8 cellular contexts compared by ENCODE assay signal in the genomic region with DNA sequence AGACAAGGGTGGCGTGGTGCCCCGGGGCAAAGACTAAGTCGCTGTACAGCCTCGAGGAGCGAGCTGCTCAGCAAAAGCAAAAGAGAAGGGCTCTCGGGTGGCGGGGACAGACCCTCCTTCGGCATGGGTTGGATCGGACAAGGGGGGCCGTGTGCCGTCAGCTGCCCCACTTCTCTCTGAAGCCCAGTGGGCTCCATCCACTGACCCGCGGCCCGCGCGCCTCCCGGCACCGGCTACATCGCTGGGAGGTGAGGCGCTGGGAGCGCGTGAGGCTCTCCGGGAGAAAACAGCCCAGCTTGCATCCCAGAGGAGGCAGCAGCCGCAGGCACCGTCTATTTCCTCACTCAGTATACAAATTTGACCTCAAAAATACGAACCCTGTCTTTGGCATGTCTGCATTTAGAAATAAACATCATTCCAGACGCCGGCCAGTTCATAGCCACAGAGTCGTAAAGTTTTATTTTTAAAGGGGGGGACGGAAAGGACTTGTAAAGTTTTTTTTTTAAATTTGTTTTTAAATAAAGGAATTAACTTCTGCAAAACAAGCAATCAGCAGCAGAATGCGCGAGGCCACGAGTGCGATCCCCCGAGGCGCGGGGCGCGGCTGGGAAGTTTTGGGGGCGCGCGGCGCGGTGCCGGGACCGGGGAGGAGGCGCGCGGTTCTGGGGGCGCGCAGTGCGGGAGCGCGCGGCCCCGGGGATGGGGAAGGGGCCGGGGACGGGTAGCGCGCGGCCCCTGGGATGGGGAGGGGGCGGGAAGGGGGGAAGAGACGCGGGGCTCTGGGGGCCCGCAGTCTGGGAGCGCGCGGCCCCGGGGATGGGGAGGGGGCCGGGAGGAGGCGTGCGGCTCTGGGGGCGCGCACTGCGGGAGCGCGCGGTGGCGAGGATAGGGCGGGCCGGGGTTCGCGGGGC. TPM values are rescaled to one million over a fixed set of nuclear protein-coding genes. Genes with fewer than 3 reads are reported as not detected.
DNase-seq lines count a peak whose midpoint lies in the region; ATAC-seq, FAIRE-seq and TF ChIP-seq lines count a peak whose summit lies in the region.

No MANE protein-coding gene starts in this region.

- H3K4me1 ChIP-seq in A673 (ENCODE audit: insufficient read depth, low read length, poor library complexity, severe bottlenecking) (no peaks in the 10 kb centered on the region), ES-I3 (ENCODE audit: insufficient read depth, low read length) (peaks cover 11% of the 10 kb centered on the region), HepG2 (ENCODE audit: insufficient read depth, low read length) (peaks cover 19% of the 10 kb centered on the region; the same call in 1 of the 2 replicates)

- DNase-seq in A673 (ENCODE audit: low spot score), result peak; percentile 32
- peak; percentile 45 for DNase-seq in SK-MEL-5 (ENCODE audit: low read depth, low spot score)
- DNase-seq in dermis blood vessel endothelial cell, result peak; percentile 57
- DNase-seq in HepG2 (ENCODE audit: low spot score), result no peak
- no peak for DNase-seq in stimulated activated naive CD8-positive, alpha-beta T cell treated with anti-CD3 and anti-CD28 coated beads, Interleukin-15, amount 100 ng/mL, for 72 hours

- H3K27me3 Mint-ChIP-seq in stimulated activated naive CD8-positive, alpha-beta T cell treated with anti-CD3 and anti-CD28 coated beads, Interleukin-15, amount 100 ng/mL, for 72 hours, result peaks cover 45% of the 10 kb centered on the region

- FAIRE-seq in HepG2 (lab: Jason Lieb, UNC), result no peak

- POLR2A ChIA-PET in A673 (lab: Charles Lee; ENCODE audit: low non-redundant PET) (no interaction called here), HepG2 (lab: Yijun Ruan, JAX) (no interaction called here)

- H3K27ac ChIP-seq in A673 (ENCODE audit: low read depth, low read length, poor library complexity, severe bottlenecking) (no peak overlapping the region), HepG2 (ENCODE audit: extremely low read length, insufficient read depth, low read length) (no peak overlapping the region)

- BruUV-seq in A673 (replicated peaks; lab: Mats Ljungman, UMichigan) (no TSS peak), HepG2 (replicated peaks; lab: Mats Ljungman, UMichigan) (no TSS peak)

- CTCF ChIA-PET in A673 (lab: Charles Lee) (no interaction called here), HepG2 (lab: Yijun Ruan, JAX; ENCODE audit: low intra/inter-chr PET ratio, low total read pairs) (no interaction called here)

- H3K79me2 ChIP-seq in HepG2 (ENCODE audit: insufficient read depth, low read length), result no peaks in the 10 kb centered on the region

- peak overlapping the region; percentile 62 for H3K4me3 ChIP-seq in A673 (ENCODE audit: low read depth, low read length, poor library complexity, severe bottlenecking)
- peak overlapping the region; percentile 40 to 59 (median 45); a peak in 5 of 6 replicates for H3K4me3 ChIP-seq in HepG2 (replicated peaks in 1 of 3; ENCODE audit: insufficient read depth in 1 of 3, low read depth in 2 of 3, low read length in 3 of 3)

- TF ChIP-seq RAD21 in HepG2 (CRISPR knock-in tag; IDR thresholded peaks at IDR 0.05), result no peak

- H2AFZ ChIP-seq in HepG2 (ENCODE audit: low read length), result no peak overlapping the region

- no peaks in the 10 kb centered on the region for H3K9me3 Mint-ChIP-seq in stimulated activated naive CD8-positive, alpha-beta T cell treated with anti-CD3 and anti-CD28 coated beads, Interleukin-15, amount 100 ng/mL, for 72 hours

- TF ChIP-seq CTCF in A673 (conservative IDR thresholded peaks at IDR 0.05; ENCODE audit: low read depth, low read length) (no peak), HepG2 (CRISPR knock-in tag; IDR thresholded peaks at IDR 0.05) (no peak)

- H3K9me3 ChIP-seq in A673 (ENCODE audit: low read depth, low read length, poor library complexity, severe bottlenecking) (no peaks in the 10 kb centered on the region), ES-I3 (ENCODE audit: control insufficient read depth, insufficient read depth, low read length) (no peaks in the 10 kb centered on the region), HepG2 (ENCODE audit: low read length) (no peaks in the 10 kb centered on the region)

- TF ChIP-seq EP300 in HepG2 (IDR thresholded peaks at IDR 0.05; ENCODE audit: low read depth in 2 of 2, low read length in 2 of 2), result no peak
- TF ChIP-seq EP300 in HepG2 (CRISPR knock-in tag; IDR thresholded peaks at IDR 0.05; ENCODE audit: borderline replicate concordance), result no peak

- no peaks in the 10 kb centered on the region for H3K27me3 ChIP-seq in A673 (replicated peaks; ENCODE audit: insufficient read depth, low read depth, low read length, poor library complexity)
- H3K27me3 ChIP-seq in HepG2 (ENCODE audit: control insufficient read depth in 1 of 2, insufficient read depth in 2 of 2, low read length in 2 of 2), result peaks cover 4 to 54% of the 10 kb centered on the region in 2 experiments; a peak in 4 of 5 replicates

- H3K9ac ChIP-seq in ES-I3 (ENCODE audit: low read depth, low read length) (peak overlapping the region; percentile 80; the same call in 1 of the 2 replicates), HepG2 (ENCODE audit: insufficient read depth, low read depth, low read length) (no peak overlapping the region)

- intact Hi-C loops in A673 (cut with micrococcal nuclease; ENCODE audit: unreplicated experiment), result no loop called here
- intact Hi-C loops in HepG2 (cut with micrococcal nuclease; ENCODE audit: unreplicated experiment), result no loop called here

- H3K4me1 Mint-ChIP-seq in stimulated activated naive CD8-positive, alpha-beta T cell treated with anti-CD3 and anti-CD28 coated beads, Interleukin-15, amount 100 ng/mL, for 72 hours, result peaks cover 35% of the 10 kb centered on the region

- no peak for TF ChIP-seq POLR2A in HepG2 (IDR thresholded peaks at IDR 0.05; ENCODE audit: insufficient read depth in 1 of 2, low read depth in 2 of 2, low read length in 2 of 2)

- ATAC-seq in HG03196 (IDR thresholded peaks at IDR 0.05; ENCODE audit: unreplicated experiment) (peak; percentile 14), HepG2 (peak; percentile 63), GM18870 (IDR thresholded peaks at IDR 0.05; ENCODE audit: unreplicated experiment) (no peak)
- peak; percentile 6 for ATAC-seq in stimulated activated naive CD8-positive, alpha-beta T cell treated with anti-CD3 and anti-CD28 coated beads, Interleukin-15, amount 100 ng/mL, for 72 hours

- peak overlapping the region; percentile 88 to 89 for H3K4me3 Mint-ChIP-seq in stimulated activated naive CD8-positive, alpha-beta T cell treated with anti-CD3 and anti-CD28 coated beads, Interleukin-15, amount 100 ng/mL, for 72 hours

- H3K4me2 ChIP-seq in HepG2 (ENCODE audit: low read depth, low read length), result peak overlapping the region; percentile 55

- H3K36me3 ChIP-seq in A673 (ENCODE audit: insufficient read depth, low read length, poor library complexity, severe bottlenecking) (no peaks in the 10 kb centered on the region), ES-I3 (ENCODE audit: insufficient read depth, low read length) (no peaks in the 10 kb centered on the region), HepG2 (replicated peaks in 1 of 2; ENCODE audit: control insufficient read depth in 1 of 2, insufficient read depth in 2 of 2, low read length in 2 of 2) (no peaks in the 10 kb centered on the region)

- in situ Hi-C loops in SK-MEL-5 (cut with HindIII; ENCODE audit: low pct_unique_long_range_greater_than_20kb, low sequenced_read_pairs) (no loop called here), HepG2 (cut with HindIII; ENCODE audit: extremely low pct_ligation_motif_present, low pct_unique_long_range_greater_than_20kb) (no loop called here)

- WGBS in HepG2 (ENCODE audit: low lambda C conversion rate), result 1% methylated on average over 25 of the region's 83 CpGs

- H3K27ac Mint-ChIP-seq in stimulated activated naive CD8-positive, alpha-beta T cell treated with anti-CD3 and anti-CD28 coated beads, Interleukin-15, amount 100 ng/mL, for 72 hours, result peak overlapping the region; percentile 77 to 85

- H4K20me1 ChIP-seq in HepG2 (ENCODE audit: insufficient read depth, low read length), result no peaks in the 10 kb centered on the region

TF ChIP-seq in HepG2, 621 proteins besides CTCF, POLR2A, EP300 and RAD21 (continues in another document):
- TF ChIP-seq HNRNPLL (IDR thresholded peaks at IDR 0.05; ENCODE audit: low read depth, low read length, poor library complexity, severe bottlenecking) (peak; percentile 39), ZC3H13 (CRISPR knock-in tag; IDR thresholded peaks at IDR 0.05) (no peak)

RNA-seq across cellular contexts. Expression of a gene that starts 0.6 kb away (rescaled TPM):
- total RNA-seq in A673 (2021) (6.4 and 7.1 TPM in 2 replicates), dermis blood vessel endothelial cell (6.1 and 10.2 TPM in 2 replicates), HepG2 (2016; rRNA removed; fragmentation: Illumina TruSeq; extraction: Trizol) (0.27 and 0.31 TPM in 2 replicates)
- 105 and 115 TPM in 2 replicates for total RNA-seq in SK-MEL-5 (2014; rRNA removed; shearing (Covaris generic))
- polyA plus RNA-seq in SK-MEL-5 (2015; cell fraction: cytosol; rRNA removed), result 148 and 164 TPM in 2 replicates
- polyA plus RNA-seq in SK-MEL-5 (2015; cell fraction: nucleus; rRNA removed), result 51.7 and 52.5 TPM in 2 replicates
- total RNA-seq in HepG2 (2016; cell fraction: cytosol; rRNA removed; fragmentation: Illumina TruSeq; extraction: Trizol; ENCODE audit: low read depth), result 0.35 and 0.40 TPM in 2 replicates
- total RNA-seq in HepG2 (2016; cell fraction: insoluble cytoplasmic fraction; rRNA removed; fragmentation: Illumina TruSeq; extraction: Trizol), result 0.31 and 0.45 TPM in 2 replicates
- 0.31 and 0.37 TPM in 2 replicates for total RNA-seq in HepG2 (2016; cell fraction: membrane; rRNA removed; fragmentation: Illumina TruSeq; extraction: Trizol)
- total RNA-seq in HepG2 (2016; cell fraction: nucleus; rRNA removed; fragmentation: Illumina TruSeq; extraction: Trizol), result 0.34 and 0.59 TPM in 2 replicates
- 0.41 and 0.59 TPM in 2 replicates for polyA plus RNA-seq in HepG2 (2011; rRNA removed)
- polyA plus RNA-seq in HepG2 (2011; cell fraction: cytosol; rRNA removed), result 0.32 and 0.50 TPM in 2 replicates
- polyA plus RNA-seq in HepG2 (2011; cell fraction: nucleus; rRNA removed), result 0.72 and 0.85 TPM in 2 replicates
- polyA plus RNA-seq in HepG2 (2012), result 0.47 and 1.5 TPM in 2 replicates
- 0.21 and 0.23 TPM in 2 replicates for polyA plus RNA-seq in HepG2 (2016; cell fraction: cytosol; fragmentation: Illumina TruSeq; extraction: Trizol; ENCODE audit: low read depth)
- polyA plus RNA-seq in HepG2 (2016; cell fraction: insoluble cytoplasmic fraction; fragmentation: Illumina TruSeq; extraction: Trizol; ENCODE audit: low read depth), result 0.35 and 0.58 TPM in 2 replicates
- 0.40 and 0.45 TPM in 2 replicates for polyA plus RNA-seq in HepG2 (2016; cell fraction: membrane; fragmentation: Illumina TruSeq; extraction: Trizol; ENCODE audit: low read depth)
- 0.70 and 0.75 TPM in 2 replicates for polyA plus RNA-seq in HepG2 (2016; cell fraction: nucleus; fragmentation: Illumina TruSeq; extraction: Trizol; ENCODE audit: insufficient read depth, low read depth)
- 0.10 and 0.21 TPM in 2 replicates for polyA minus RNA-seq in HepG2 (2011; rRNA and poly(A)+ RNA removed; ENCODE audit: low replicate concordance)
- polyA minus RNA-seq in HepG2 (2011; cell fraction: cytosol; rRNA and poly(A)+ RNA removed), result not detected in 2 replicates
- 0.52 and 1.2 TPM in 2 replicates for polyA minus RNA-seq in HepG2 (2011; cell fraction: nucleus; rRNA and poly(A)+ RNA removed)

Comparison
In these comparisons a context has a peak if more than half of its experiments do, and no peak if none do; other contexts are left out.
1. DNase-seq: peak in A673 (single experiment), SK-MEL-5 (single experiment) and dermis blood vessel endothelial cell (single experiment); none in HepG2 (single experiment) and stimulated activated naive CD8-positive, alpha-beta T cell treated with anti-CD3 and anti-CD28 coated beads, Interleukin-15, amount 100 ng/mL, for 72 hours (0 of 2).